ENCODE assay signal across 10 cellular contexts in genomic region chr9:21711504-21711903, GRCh38.
DNase-seq lines count a peak whose midpoint lies in the region; ATAC-seq lines count a peak whose summit lies in the region.
"Had no signal": no experiment of that assay in that cellular context is flagged by ENCODE, and none has a peak within 500 bp of the region (broad histone marks: within the 10 kb centered on the region; RNA-seq: fewer than 3 reads in every experiment).

No MANE protein-coding gene starts in this region.

- DNase-seq in COLO829 (ENCODE audit: low spot score) (peak; percentile 75), LoVo (ENCODE audit: low spot score) (peak; percentile 32), foreskin melanocyte (peak; percentile 92), anterior cingulate cortex (lab: John Stamatoyannopoulos, UW) (no peak), A172 (ENCODE audit: low spot score) (no peak), NCI-H2081 treated with DMSO at 0.1 percent for 48 hours (lab: John Stamatoyannopoulos, UW) (no peak)
- no peak for DNase-seq in activated effector memory CD4-positive, alpha-beta T cell treated with anti-CD3 and anti-CD28 coated beads, Interleukin-2, amount 50 U/mL, for 16 hours
- DNase-seq: brain microvascular endothelial cell, NCI-H1092 had no signal

- ATAC-seq in GM21447 (IDR thresholded peaks at IDR 0.05; ENCODE audit: unreplicated experiment): peak; percentile 71

Comparison
In these comparisons a context has a peak if more than half of its experiments do, and no peak if none do; other contexts are left out.
1. DNase-seq: peak in COLO829 (single experiment), LoVo (single experiment) and foreskin melanocyte (single experiment); none in activated effector memory CD4-positive, alpha-beta T cell treated with anti-CD3 and anti-CD28 coated beads, Interleukin-2, amount 50 U/mL, for 16 hours (single experiment), anterior cingulate cortex (0 of 58), A172 (single experiment) and NCI-H2081 treated with DMSO at 0.1 percent for 48 hours (single experiment).